Comparison of ENCODE assay signal across 2 cellular contexts in the genomic region with DNA sequence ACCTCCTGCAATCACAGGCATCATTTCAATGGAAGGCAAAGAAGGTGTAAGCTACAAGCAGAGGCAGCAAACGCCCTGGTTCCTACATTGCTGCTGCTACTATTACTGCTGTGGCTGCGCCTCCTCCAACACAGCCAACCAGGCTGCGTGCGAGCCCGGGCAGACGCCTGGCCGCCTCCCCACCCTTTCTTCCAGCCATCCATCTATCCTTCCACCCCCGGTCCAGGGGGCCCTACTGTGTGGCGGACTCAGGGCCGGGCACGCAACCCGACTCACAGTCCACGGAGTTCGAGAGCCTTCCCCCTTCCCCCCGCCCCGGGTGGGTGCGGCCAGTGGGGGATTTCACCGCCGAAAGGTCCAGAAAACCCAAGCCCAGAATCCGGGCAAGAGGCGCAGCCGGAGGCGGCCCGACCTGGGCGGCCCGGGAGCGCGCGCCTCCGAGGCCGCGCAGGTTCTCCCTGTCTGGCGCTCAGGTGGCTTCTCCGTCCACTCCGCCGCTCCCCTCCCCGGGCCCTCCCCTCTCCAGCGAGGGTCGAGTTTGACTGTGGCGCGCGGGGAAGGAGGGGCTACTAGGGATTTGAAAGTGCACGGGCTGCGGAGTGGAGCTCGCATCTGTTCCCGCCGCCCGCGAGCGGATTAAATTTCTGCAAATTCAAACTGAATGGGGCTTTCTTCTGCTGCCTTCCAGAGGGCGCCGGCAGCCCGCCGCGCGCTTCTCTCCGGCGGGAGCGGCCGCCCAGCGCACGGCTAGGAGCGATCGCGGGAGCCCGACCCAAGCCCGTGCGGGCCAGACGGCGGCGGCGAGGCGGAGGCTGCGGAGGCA.
A peak's percentile ranks its signal among the peaks of the same experiment; 100 is the strongest.
TF ChIP-seq lines count a peak whose summit lies in the region.

HUNK (plus strand) TSS at position 569 of the 823 bp plus-strand sequence. CDS start 655 bp downstream, outside the sequence.

TF ChIP-seq in HEK293, 187 proteins besides CTCF, POLR2A, EP300 and RAD21 (continued from another document and continues in another):
- TF ChIP-seq ZBTB26 (tag by site-specific recombination; optimal IDR thresholded peaks at IDR 0.05) (peak; percentile 94), ZNF146 (tag by site-specific recombination; IDR thresholded peaks at IDR 0.05) (no peak), ZNF785 (tag by site-specific recombination; IDR thresholded peaks at IDR 0.05) (no peak), ZNF239 (tag by site-specific recombination; IDR thresholded peaks at IDR 0.05) (no peak), YY1 (tag by site-specific recombination; IDR thresholded peaks at IDR 0.05) (no peak), ZNF266 (tag by site-specific recombination; IDR thresholded peaks at IDR 0.05; ENCODE audit: low read depth) (no peak), BCL11B (tag by site-specific recombination; IDR thresholded peaks at IDR 0.05; ENCODE audit: low read depth) (no peak), ZNF830 (tag by site-specific recombination; IDR thresholded peaks at IDR 0.05; ENCODE audit: low read depth) (no peak), ZNF560 (tag by site-specific recombination; IDR thresholded peaks at IDR 0.05; ENCODE audit: borderline replicate concordance) (no peak), ZNF341 (tag by site-specific recombination; IDR thresholded peaks at IDR 0.05; ENCODE audit: low read depth) (peak; percentile 59; the same call in 1 of the 2 replicates), ZNF280C (tag by site-specific recombination; IDR thresholded peaks at IDR 0.05) (no peak), ZNF140 (tag by site-specific recombination; IDR thresholded peaks at IDR 0.05) (no peak), ZNF48 (tag by site-specific recombination; IDR thresholded peaks at IDR 0.05) (no peak), REST (tag by site-specific recombination; IDR thresholded peaks at IDR 0.05) (no peak), ZNF394 (tag by site-specific recombination; IDR thresholded peaks at IDR 0.05; ENCODE audit: borderline replicate concordance) (peak; percentile 89), SCRT1 (tag by site-specific recombination; IDR thresholded peaks at IDR 0.05; ENCODE audit: borderline replicate concordance) (no peak), ZBTB1 (tag by site-specific recombination; IDR thresholded peaks at IDR 0.05) (no peak)
- TF ChIP-seq, protein P1, sequence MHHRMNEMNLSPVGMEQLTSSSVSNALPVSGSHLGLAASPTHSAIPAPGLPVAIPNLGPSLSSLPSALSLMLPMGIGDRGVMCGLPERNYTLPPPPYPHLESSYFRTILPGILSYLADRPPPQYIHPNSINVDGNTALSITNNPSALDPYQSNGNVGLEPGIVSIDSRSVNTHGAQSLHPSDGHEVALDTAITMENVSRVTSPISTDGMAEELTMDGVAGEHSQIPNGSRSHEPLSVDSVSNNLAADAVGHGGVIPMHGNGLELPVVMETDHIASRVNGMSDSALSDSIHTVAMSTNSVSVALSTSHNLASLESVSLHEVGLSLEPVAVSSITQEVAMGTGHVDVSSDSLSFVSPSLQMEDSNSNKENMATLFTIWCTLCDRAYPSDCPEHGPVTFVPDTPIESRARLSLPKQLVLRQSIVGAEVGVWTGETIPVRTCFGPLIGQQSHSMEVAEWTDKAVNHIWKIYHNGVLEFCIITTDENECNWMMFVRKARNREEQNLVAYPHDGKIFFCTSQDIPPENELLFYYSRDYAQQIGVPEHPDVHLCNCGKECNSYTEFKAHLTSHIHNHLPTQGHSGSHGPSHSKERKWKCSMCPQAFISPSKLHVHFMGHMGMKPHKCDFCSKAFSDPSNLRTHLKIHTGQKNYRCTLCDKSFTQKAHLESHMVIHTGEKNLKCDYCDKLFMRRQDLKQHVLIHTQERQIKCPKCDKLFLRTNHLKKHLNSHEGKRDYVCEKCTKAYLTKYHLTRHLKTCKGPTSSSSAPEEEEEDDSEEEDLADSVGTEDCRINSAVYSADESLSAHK (tag by site-specific recombination; IDR thresholded peaks at IDR 0.05): no peak

TF ChIP-seq in HepG2, 621 proteins besides CTCF, POLR2A, EP300 and RAD21 (continued from another document):
- TF ChIP-seq, protein P2, sequence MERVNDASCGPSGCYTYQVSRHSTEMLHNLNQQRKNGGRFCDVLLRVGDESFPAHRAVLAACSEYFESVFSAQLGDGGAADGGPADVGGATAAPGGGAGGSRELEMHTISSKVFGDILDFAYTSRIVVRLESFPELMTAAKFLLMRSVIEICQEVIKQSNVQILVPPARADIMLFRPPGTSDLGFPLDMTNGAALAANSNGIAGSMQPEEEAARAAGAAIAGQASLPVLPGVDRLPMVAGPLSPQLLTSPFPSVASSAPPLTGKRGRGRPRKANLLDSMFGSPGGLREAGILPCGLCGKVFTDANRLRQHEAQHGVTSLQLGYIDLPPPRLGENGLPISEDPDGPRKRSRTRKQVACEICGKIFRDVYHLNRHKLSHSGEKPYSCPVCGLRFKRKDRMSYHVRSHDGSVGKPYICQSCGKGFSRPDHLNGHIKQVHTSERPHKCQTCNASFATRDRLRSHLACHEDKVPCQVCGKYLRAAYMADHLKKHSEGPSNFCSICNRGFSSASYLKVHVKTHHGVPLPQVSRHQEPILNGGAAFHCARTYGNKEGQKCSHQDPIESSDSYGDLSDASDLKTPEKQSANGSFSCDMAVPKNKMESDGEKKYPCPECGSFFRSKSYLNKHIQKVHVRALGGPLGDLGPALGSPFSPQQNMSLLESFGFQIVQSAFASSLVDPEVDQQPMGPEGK (CRISPR knock-in tag; IDR thresholded peaks at IDR 0.05): peak; percentile 44; the same call in 1 of the 2 replicates
- TF ChIP-seq ZSCAN22 (CRISPR knock-in tag; IDR thresholded peaks at IDR 0.05) (peak; percentile 87; the same call in 1 of the 2 replicates), SKI (IDR thresholded peaks at IDR 0.05; ENCODE audit: partially characterized antibody) (peak; percentile 35), ZNF605 (CRISPR knock-in tag; IDR thresholded peaks at IDR 0.05) (peak; percentile 73; the same call in 1 of the 2 replicates)
